In genomic region chr7:112108984-112109383, GRCh38 we compare ENCODE assay signal across 19 cellular contexts.
DNase-seq lines count a peak whose midpoint lies in the region; ATAC-seq and TF ChIP-seq lines count a peak whose summit lies in the region.
"Had no signal": no experiment of that assay in that cellular context is flagged by ENCODE, and none has a peak within 500 bp of the region (broad histone marks: within the 10 kb centered on the region; RNA-seq: fewer than 3 reads in every experiment).

No MANE protein-coding gene starts in this region.

- intact Hi-C loops in mammary epithelial cell (cut with micrococcal nuclease): no loop called here
- intact Hi-C loops in MCF 10A (cut with micrococcal nuclease): no loop called here

- H3K9ac ChIP-seq in mammary epithelial cell (ENCODE audit: insufficient read depth, low read length): no peak overlapping the region
- H3K9ac ChIP-seq: BLaER1 had no signal

- TF ChIP-seq CTCF in mammary epithelial cell (conservative IDR thresholded peaks at IDR 0.05 in 1 of 2, IDR thresholded peaks at IDR 0.05 in 1 of 2; ENCODE audit: extremely low read depth in 1 of 2, insufficient read depth in 1 of 2, low read depth in 1 of 2, low read length in 2 of 2) (no peak), MCF 10A (IDR thresholded peaks at IDR 0.05; ENCODE audit: unreplicated experiment) (no peak), foreskin keratinocyte (conservative IDR thresholded peaks at IDR 0.05) (no peak)

- H3K27me3 Mint-ChIP-seq in MCF 10A (ENCODE audit: insufficient read depth, unreplicated experiment): no peaks in the 10 kb centered on the region

- H3K4me2 ChIP-seq in mammary epithelial cell (ENCODE audit: insufficient read depth, low read depth, low read length): no peak overlapping the region
- H3K4me2 ChIP-seq: BLaER1, PC-9 had no signal

- DNase-seq in mammary epithelial cell (no peak), MCF 10A (ENCODE audit: unreplicated experiment) (no peak), caudate nucleus (lab: John Stamatoyannopoulos, UW) (peak in 4 of 61 donors; percentile 2 to 34 (median 12)), foreskin keratinocyte (no peak)
- DNase-seq in effector CD8-positive, alpha-beta T cell (lab: John Stamatoyannopoulos, UW): no peak
- DNase-seq: CD4-positive, alpha-beta memory T cell; DMS53; EL; HFFc6; NCI-H1105 treated with DMSO at 0.1 percent for 48 hours; NCI-H1694; NCI-H226; NCI-H524; PC-9 had no signal

- H3K36me3 ChIP-seq in mammary epithelial cell (ENCODE audit: insufficient read depth, low read length): no peaks in the 10 kb centered on the region
- H3K36me3 ChIP-seq: BLaER1 had no signal

- H3K27ac Mint-ChIP-seq in MCF 10A (ENCODE audit: low read depth, unreplicated experiment): no peak overlapping the region
- H3K27ac Mint-ChIP-seq: CD4-positive, alpha-beta memory T cell; HFFc6 had no signal

- dilution Hi-C loops in mammary epithelial cell (cut with HindIII; ENCODE audit: low sequenced_read_pairs): no loop called here

- H3K9me3 Mint-ChIP-seq in MCF 10A (ENCODE audit: unreplicated experiment): no peaks in the 10 kb centered on the region
- H3K9me3 Mint-ChIP-seq: CD4-positive, alpha-beta memory T cell; HFFc6 had no signal

- WGBS in mammary epithelial cell (ENCODE audit: low coverage, missing lambda C conversion rate): 40% methylated on average over 2 of the region's 2 CpGs

- H3K27me3 ChIP-seq in mammary epithelial cell (ENCODE audit: insufficient read depth, low read length) (no peaks in the 10 kb centered on the region), foreskin keratinocyte (no peaks in the 10 kb centered on the region)
- H3K27me3 ChIP-seq: BLaER1 had no signal

- H3K4me1 Mint-ChIP-seq in MCF 10A (ENCODE audit: insufficient read depth, unreplicated experiment): peaks cover 17% of the 10 kb centered on the region
- H3K4me1 Mint-ChIP-seq: CD4-positive, alpha-beta memory T cell had no signal

- no peak overlapping the region for H3K4me3 ChIP-seq in mammary epithelial cell (replicated peaks in 1 of 3; ENCODE audit: insufficient read depth in 1 of 3, low read depth in 2 of 3, low read length in 3 of 3)
- H3K4me3 ChIP-seq: BLaER1, PC-9 had no signal

- no peaks in the 10 kb centered on the region for H4K20me1 ChIP-seq in mammary epithelial cell (ENCODE audit: insufficient read depth, low read length)
- H4K20me1 ChIP-seq: BLaER1 had no signal

- peaks cover 12% of the 10 kb centered on the region for H3K79me2 ChIP-seq in mammary epithelial cell (ENCODE audit: insufficient read depth, low read length)

- no peaks in the 10 kb centered on the region for H3K9me3 ChIP-seq in mammary epithelial cell (replicated peaks; ENCODE audit: insufficient read depth, low read length)
- H3K9me3 ChIP-seq: BLaER1 had no signal

- H3K27ac ChIP-seq in mammary epithelial cell (ENCODE audit: insufficient read depth, low read depth, low read length): no peak overlapping the region
- peak overlapping the region; percentile 38 for H3K27ac ChIP-seq in caudate nucleus (ENCODE audit: low read depth, low read length)
- H3K27ac ChIP-seq in foreskin keratinocyte: no peak overlapping the region
- H3K27ac ChIP-seq in temporal lobe (ENCODE audit: low read depth, low read length): peak overlapping the region; percentile 36
- H3K27ac ChIP-seq: BLaER1, PC-9, RWPE1 had no signal

- in situ Hi-C loops in mammary epithelial cell (cut with MboI; ENCODE audit: low sequenced_read_pairs in 2 of 2): no loop called here

- peaks cover 8% of the 10 kb centered on the region for H3K4me1 ChIP-seq in mammary epithelial cell (ENCODE audit: insufficient read depth, low read length)
- peaks cover 5% of the 10 kb centered on the region for H3K4me1 ChIP-seq in foreskin keratinocyte

- POLR2A ChIA-PET in MCF 10A (lab: Yijun Ruan, JAX): interaction anchor here (0.7 to 0.9 kb wide), 2 partner anchors 12 to 889 kb away, joined by 3 to 4 read pairs; no protein-coding TSS in a partner anchor

- peak overlapping the region; percentile 9 for H2AFZ ChIP-seq in mammary epithelial cell (ENCODE audit: low read depth, low read length)
- H2AFZ ChIP-seq: PC-9 had no signal

- peak; percentile 27 for ATAC-seq in foreskin keratinocyte
- no peak for ATAC-seq in HG02610 (IDR thresholded peaks at IDR 0.05; ENCODE audit: unreplicated experiment)
- ATAC-seq in GM21526 (IDR thresholded peaks at IDR 0.05; ENCODE audit: low FRiP score, unreplicated experiment): no peak

- H3K4me3 Mint-ChIP-seq in MCF 10A (ENCODE audit: unreplicated experiment): no peak overlapping the region
- H3K4me3 Mint-ChIP-seq: CD4-positive, alpha-beta memory T cell; HFFc6 had no signal

- H3K36me3 Mint-ChIP-seq in MCF 10A (ENCODE audit: insufficient read depth, unreplicated experiment): no peaks in the 10 kb centered on the region
- H3K36me3 Mint-ChIP-seq: CD4-positive, alpha-beta memory T cell had no signal

- CTCF ChIA-PET in mammary epithelial cell (lab: Charles Lee; ENCODE audit: low non-redundant PET): no interaction called here
- CTCF ChIA-PET in MCF 10A (lab: Yijun Ruan, JAX): no interaction called here

- BruUV-seq in mammary epithelial cell (replicated peaks; lab: Mats Ljungman, UMichigan) (no TSS peak), MCF 10A (replicated peaks; lab: Mats Ljungman, UMichigan) (no TSS peak)

Comparison
In these comparisons a context has a peak if more than half of its experiments do, and no peak if none do; other contexts are left out.
1. H3K27ac ChIP-seq: peak in caudate nucleus (single experiment) and temporal lobe (single experiment); none in mammary epithelial cell (single experiment) and foreskin keratinocyte (single experiment).